Comparison of ENCODE assay signal across 1 cellular context in genomic region chr6:43395822-43396221, GRCh38.
TF ChIP-seq lines count a peak whose summit lies in the region.

No MANE protein-coding gene starts in this region.

TF ChIP-seq in K562, 482 proteins besides CTCF, POLR2A, EP300 and RAD21:
- TF ChIP-seq POLR3G (IDR thresholded peaks at IDR 0.05; ENCODE audit: extremely low read depth, insufficient read length, insufficient replicate concordance) (no peak), NFIC (IDR thresholded peaks at IDR 0.05) (peak; percentile 83)
